20 cellular contexts compared by ENCODE assay signal in the genomic region with DNA sequence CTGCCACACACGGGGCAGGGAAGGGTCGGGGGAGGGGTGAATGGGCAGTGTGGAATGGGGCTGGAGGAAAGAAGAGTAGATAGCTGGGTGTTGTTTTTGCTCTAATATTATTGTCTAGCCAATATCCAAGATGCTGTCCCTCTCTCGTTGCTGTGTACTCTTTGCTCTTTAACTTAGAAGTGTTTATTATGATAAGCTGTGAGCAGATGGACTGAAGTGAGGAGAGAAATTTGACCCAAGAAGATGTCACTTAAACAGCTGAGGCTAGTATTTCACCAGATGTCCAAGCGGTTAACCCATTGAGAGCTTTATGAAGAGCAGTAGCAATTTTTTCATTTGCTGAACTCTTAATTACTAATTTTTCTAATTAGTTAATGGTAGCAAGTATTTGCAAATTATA.
A peak's percentile ranks its signal among the peaks of the same experiment; 100 is the strongest.
DNase-seq lines count a peak whose midpoint lies in the region; ATAC-seq and TF ChIP-seq lines count a peak whose summit lies in the region.
"Had no signal": no experiment of that assay in that cellular context is flagged by ENCODE, and none has a peak within 500 bp of the region (broad histone marks: within the 10 kb centered on the region; RNA-seq: fewer than 3 reads in every experiment).

No MANE protein-coding gene starts in this region.

- no peaks in the 10 kb centered on the region for H3K9me3 ChIP-seq in skeletal muscle tissue (ENCODE audit: control insufficient read depth in 3 of 3, low read length in 3 of 3)
- H3K9me3 ChIP-seq in lower lobe of right lung = no peaks in the 10 kb centered on the region

- H3K4me3 ChIP-seq in choroid plexus epithelial cell (ENCODE audit: low read depth, low read length) (no peak overlapping the region), skeletal muscle tissue (ENCODE audit: low read length in 3 of 3) (peak overlapping the region in 1 of 3 donors; percentile 50), lower lobe of right lung (no peak overlapping the region)

- H3K27ac Mint-ChIP-seq in activated T-cell treated with anti-CD3 and anti-CD28 coated beads, Interleukin-2, amount 50 U/mL, for 24 hours = no peak overlapping the region
- H3K27ac Mint-ChIP-seq: T-cell had no signal

- peaks cover 4% of the 10 kb centered on the region for H3K4me1 Mint-ChIP-seq in activated T-cell treated with anti-CD3 and anti-CD28 coated beads, Interleukin-2, amount 50 U/mL, for 24 hours (ENCODE audit: low read depth)

- no peaks in the 10 kb centered on the region for H3K27me3 Mint-ChIP-seq in activated T-cell treated with anti-CD3 and anti-CD28 coated beads, Interleukin-2, amount 50 U/mL, for 24 hours
- H3K27me3 Mint-ChIP-seq: T-cell had no signal

- DNase-seq in NCI-H1417 (lab: John Stamatoyannopoulos, UW) (peak in 2 of 3 experiments; percentile 36 to 44), NCI-H1417 treated with DMSO at 0.1 percent for 48 hours (lab: John Stamatoyannopoulos, UW) (no peak), NCI-H524 treated with DMSO at 0.1 percent for 48 hours (lab: John Stamatoyannopoulos, UW) (peak; percentile 100), choroid plexus epithelial cell (ENCODE audit: low read depth) (peak; percentile 59), lower lobe of right lung (no peak)
- no peak for DNase-seq in stimulated activated CD8-positive, alpha-beta memory T cell treated with anti-CD3 and anti-CD28 coated beads, Interleukin-4, amount 100 ng/mL, for 48 hours
- no peak for DNase-seq in activated T-cell treated with anti-CD3 and anti-CD28 coated beads, Interleukin-2, amount 50 U/mL, for 24 hours
- DNase-seq: activated CD4-positive, alpha-beta T cell treated with anti-CD3 and anti-CD28 coated beads for 48 hours; activated CD8-positive, alpha-beta memory T cell treated with anti-CD3 and anti-CD28 coated beads, Interleukin-2, amount 50 U/mL, for 48 hours; activated gamma-delta T cell; foreskin fibroblast; hypothalamus; Kasumi-1; NCI-H1105 treated with DMSO at 0.1 percent for 48 hours; OCI-M1; SIG-M5; substantia nigra; T-cell had no signal

- no peak for TF ChIP-seq CTCF in choroid plexus epithelial cell (conservative IDR thresholded peaks at IDR 0.05; ENCODE audit: low read depth, low read length)
- TF ChIP-seq CTCF in lower lobe of right lung (IDR thresholded peaks at IDR 0.05) = no peak

- peak overlapping the region in 1 of 3 donors; percentile 50 for H3K9ac ChIP-seq in skeletal muscle tissue (ENCODE audit: low read depth in 1 of 3, low read length in 3 of 3)

- H3K36me3 Mint-ChIP-seq in activated T-cell treated with anti-CD3 and anti-CD28 coated beads, Interleukin-2, amount 50 U/mL, for 24 hours (ENCODE audit: low read depth) = no peaks in the 10 kb centered on the region
- H3K36me3 Mint-ChIP-seq: T-cell had no signal

- no peaks in the 10 kb centered on the region for H3K9me3 Mint-ChIP-seq in activated T-cell treated with anti-CD3 and anti-CD28 coated beads, Interleukin-2, amount 50 U/mL, for 24 hours
- H3K9me3 Mint-ChIP-seq: T-cell had no signal

- H3K27ac ChIP-seq in skeletal muscle tissue (ENCODE audit: low read depth, low read length) (peak overlapping the region; percentile 76), lower lobe of right lung (no peak overlapping the region)
- H3K27ac ChIP-seq: 22Rv1 had no signal

- H3K4me3 Mint-ChIP-seq in activated T-cell treated with anti-CD3 and anti-CD28 coated beads, Interleukin-2, amount 50 U/mL, for 24 hours = no peak overlapping the region
- H3K4me3 Mint-ChIP-seq: T-cell had no signal

- ATAC-seq in lower lobe of right lung = no peak
- ATAC-seq: T-cell had no signal

- intact Hi-C loops in lower lobe of right lung (cut with DNase I) = no loop called here

- H3K27me3 ChIP-seq in skeletal muscle tissue (ENCODE audit: control insufficient read depth in 3 of 3, insufficient read depth in 3 of 3, low read length in 3 of 3) (no peaks in the 10 kb centered on the region), lower lobe of right lung (ENCODE audit: low read depth) (no peaks in the 10 kb centered on the region)

- H3K36me3 ChIP-seq in skeletal muscle tissue (ENCODE audit: control insufficient read depth in 3 of 3, insufficient read depth in 3 of 3, low read length in 3 of 3) (no peaks in the 10 kb centered on the region), lower lobe of right lung (no peaks in the 10 kb centered on the region)

- H3K4me1 ChIP-seq in skeletal muscle tissue (ENCODE audit: control insufficient read depth in 3 of 3, insufficient read depth in 3 of 3, low read length in 3 of 3) (peaks cover 4 to 11% (median 10%) of the 10 kb centered on the region in 3 donors), lower lobe of right lung (no peaks in the 10 kb centered on the region)

Comparison
In these comparisons a context has a peak if more than half of its experiments do, and no peak if none do; other contexts are left out.
1. DNase-seq: peak in NCI-H1417 (2 of 3), NCI-H524 treated with DMSO at 0.1 percent for 48 hours (single experiment) and choroid plexus epithelial cell (single experiment); none in NCI-H1417 treated with DMSO at 0.1 percent for 48 hours (single experiment), stimulated activated CD8-positive, alpha-beta memory T cell treated with anti-CD3 and anti-CD28 coated beads, Interleukin-4, amount 100 ng/mL, for 48 hours (single experiment), activated T-cell treated with anti-CD3 and anti-CD28 coated beads, Interleukin-2, amount 50 U/mL, for 24 hours (single experiment) and lower lobe of right lung (single experiment).